1 cellular context compared by ENCODE assay signal in the genomic region with DNA sequence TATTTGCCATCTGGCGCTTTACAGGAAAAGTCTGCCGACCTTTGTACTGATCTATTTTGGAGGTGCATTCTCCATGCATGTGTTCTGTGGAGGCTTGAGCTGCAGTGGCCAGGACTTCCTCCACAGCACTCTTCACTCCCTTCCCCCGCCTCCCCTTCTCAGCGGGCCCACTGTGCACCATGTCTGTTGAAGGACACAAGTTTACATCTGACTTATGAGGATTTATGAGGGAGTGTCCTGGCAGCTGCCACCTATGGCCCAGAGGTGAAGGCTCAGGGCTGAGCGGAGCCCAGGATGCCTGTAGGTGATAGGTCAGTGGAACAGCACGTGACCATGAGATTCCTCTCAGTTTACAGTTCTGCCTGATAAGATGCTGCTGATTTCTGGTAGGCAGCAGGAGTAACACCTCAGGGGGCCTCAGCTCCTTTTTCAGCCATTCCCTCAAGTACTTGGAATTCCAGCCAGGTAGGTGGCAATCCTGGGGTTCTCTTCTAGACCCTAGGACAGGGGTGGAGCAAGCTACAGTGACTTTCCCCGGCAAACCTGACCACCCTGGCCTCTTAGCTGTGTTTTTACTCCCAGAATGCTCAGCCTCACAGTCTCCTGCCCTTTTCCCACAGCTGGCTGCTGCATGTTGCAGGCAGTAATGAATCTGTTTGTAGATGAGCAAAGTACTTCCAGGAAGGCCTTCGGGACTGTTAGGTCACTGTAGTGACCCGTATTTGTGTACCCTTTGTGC.
TF ChIP-seq lines count a peak whose summit lies in the region.

No MANE protein-coding gene starts in this region.

TF ChIP-seq in HepG2, 621 proteins besides CTCF, POLR2A, EP300 and RAD21 (continued from another document and continues in another):
- TF ChIP-seq, protein P1, sequence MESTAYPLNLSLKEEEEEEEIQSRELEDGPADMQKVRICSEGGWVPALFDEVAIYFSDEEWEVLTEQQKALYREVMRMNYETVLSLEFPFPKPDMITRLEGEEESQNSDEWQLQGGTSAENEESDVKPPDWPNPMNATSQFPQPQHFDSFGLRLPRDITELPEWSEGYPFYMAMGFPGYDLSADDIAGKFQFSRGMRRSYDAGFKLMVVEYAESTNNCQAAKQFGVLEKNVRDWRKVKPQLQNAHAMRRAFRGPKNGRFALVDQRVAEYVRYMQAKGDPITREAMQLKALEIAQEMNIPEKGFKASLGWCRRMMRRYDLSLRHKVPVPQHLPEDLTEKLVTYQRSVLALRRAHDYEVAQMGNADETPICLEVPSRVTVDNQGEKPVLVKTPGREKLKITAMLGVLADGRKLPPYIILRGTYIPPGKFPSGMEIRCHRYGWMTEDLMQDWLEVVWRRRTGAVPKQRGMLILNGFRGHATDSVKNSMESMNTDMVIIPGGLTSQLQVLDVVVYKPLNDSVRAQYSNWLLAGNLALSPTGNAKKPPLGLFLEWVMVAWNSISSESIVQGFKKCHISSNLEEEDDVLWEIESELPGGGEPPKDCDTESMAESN (CRISPR knock-in tag; conservative IDR thresholded peaks at IDR 0.05), result no peak
- peak; percentile 54 for TF ChIP-seq XRCC5 (optimal IDR thresholded peaks at IDR 0.05; ENCODE audit: low read length)
- TF ChIP-seq RARA (CRISPR knock-in tag; IDR thresholded peaks at IDR 0.05), result peak; percentile 89
- TF ChIP-seq, protein P2, sequence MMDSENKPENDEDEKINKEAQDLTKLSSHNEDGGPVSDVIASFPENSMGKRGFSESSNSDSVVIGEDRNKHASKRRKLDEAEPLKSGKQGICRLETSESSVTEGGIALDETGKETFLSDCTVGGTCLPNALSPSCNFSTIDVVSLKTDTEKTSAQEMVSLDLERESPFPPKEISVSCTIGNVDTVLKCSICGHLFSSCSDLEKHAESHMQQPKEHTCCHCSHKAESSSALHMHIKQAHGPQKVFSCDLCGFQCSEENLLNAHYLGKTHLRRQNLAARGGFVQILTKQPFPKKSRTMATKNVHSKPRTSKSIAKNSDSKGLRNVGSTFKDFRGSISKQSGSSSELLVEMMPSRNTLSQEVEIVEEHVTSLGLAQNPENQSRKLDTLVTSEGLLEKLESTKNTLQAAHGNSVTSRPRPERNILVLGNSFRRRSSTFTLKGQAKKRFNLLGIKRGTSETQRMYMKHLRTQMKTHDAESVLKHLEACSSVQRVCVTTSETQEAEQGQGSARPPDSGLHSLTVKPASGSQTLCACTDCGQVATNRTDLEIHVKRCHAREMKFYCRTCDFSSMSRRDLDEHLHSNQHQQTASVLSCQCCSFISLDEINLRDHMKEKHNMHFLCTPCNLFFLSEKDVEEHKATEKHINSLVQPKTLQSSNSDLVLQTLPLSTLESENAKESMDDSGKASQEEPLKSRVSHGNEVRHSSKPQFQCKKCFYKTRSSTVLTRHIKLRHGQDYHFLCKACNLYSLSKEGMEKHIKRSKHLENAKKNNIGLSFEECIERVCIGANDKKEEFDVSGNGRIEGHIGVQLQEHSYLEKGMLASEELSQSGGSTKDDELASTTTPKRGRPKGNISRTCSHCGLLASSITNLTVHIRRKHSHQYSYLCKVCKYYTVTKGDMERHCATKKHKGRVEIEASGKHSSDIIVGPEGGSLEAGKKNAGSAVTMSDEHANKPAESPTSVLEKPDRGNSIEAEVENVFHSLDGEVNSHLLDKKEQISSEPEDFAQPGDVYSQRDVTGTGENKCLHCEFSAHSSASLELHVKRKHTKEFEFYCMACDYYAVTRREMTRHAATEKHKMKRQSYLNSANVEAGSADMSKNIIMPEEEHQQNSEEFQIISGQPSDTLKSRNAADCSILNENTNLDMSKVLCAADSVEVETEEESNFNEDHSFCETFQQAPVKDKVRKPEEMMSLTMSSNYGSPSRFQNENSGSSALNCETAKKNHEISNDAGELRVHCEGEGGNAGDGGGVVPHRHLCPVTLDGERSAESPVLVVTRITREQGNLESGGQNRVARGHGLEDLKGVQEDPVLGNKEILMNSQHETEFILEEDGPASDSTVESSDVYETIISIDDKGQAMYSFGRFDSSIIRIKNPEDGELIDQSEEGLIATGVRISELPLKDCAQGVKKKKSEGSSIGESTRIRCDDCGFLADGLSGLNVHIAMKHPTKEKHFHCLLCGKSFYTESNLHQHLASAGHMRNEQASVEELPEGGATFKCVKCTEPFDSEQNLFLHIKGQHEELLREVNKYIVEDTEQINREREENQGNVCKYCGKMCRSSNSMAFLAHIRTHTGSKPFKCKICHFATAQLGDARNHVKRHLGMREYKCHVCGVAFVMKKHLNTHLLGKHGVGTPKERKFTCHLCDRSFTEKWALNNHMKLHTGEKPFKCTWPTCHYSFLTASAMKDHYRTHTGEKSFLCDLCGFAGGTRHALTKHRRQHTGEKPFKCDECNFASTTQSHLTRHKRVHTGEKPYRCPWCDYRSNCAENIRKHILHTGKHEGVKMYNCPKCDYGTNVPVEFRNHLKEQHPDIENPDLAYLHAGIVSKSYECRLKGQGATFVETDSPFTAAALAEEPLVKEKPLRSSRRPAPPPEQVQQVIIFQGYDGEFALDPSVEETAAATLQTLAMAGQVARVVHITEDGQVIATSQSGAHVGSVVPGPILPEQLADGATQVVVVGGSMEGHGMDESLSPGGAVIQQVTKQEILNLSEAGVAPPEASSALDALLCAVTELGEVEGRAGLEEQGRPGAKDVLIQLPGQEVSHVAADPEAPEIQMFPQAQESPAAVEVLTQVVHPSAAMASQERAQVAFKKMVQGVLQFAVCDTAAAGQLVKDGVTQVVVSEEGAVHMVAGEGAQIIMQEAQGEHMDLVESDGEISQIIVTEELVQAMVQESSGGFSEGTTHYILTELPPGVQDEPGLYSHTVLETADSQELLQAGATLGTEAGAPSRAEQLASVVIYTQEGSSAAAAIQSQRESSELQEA (CRISPR knock-in tag; IDR thresholded peaks at IDR 0.05; ENCODE audit: not compliant biosample characterization), result no peak
- no peak; the same call in none of the 2 replicates for TF ChIP-seq SP5 (CRISPR knock-in tag; IDR thresholded peaks at IDR 0.05; ENCODE audit: borderline replicate concordance, low read depth)
- TF ChIP-seq ZNF160 (CRISPR knock-in tag; IDR thresholded peaks at IDR 0.05), result no peak
- TF ChIP-seq MATR3 (CRISPR knock-in tag; IDR thresholded peaks at IDR 0.05), result no peak
- no peak for TF ChIP-seq GLI4 (CRISPR knock-in tag; IDR thresholded peaks at IDR 0.05; ENCODE audit: borderline replicate concordance)
- TF ChIP-seq SP2 (CRISPR knock-in tag; IDR thresholded peaks at IDR 0.05), result no peak
- TF ChIP-seq, protein P3, sequence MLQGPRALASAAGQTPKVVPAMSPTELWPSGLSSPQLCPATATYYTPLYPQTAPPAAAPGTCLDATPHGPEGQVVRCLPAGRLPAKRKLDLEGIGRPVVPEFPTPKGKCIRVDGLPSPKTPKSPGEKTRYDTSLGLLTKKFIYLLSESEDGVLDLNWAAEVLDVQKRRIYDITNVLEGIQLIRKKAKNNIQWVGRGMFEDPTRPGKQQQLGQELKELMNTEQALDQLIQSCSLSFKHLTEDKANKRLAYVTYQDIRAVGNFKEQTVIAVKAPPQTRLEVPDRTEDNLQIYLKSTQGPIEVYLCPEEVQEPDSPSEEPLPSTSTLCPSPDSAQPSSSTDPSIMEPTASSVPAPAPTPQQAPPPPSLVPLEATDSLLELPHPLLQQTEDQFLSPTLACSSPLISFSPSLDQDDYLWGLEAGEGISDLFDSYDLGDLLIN (CRISPR knock-in tag; IDR thresholded peaks at IDR 0.05; ENCODE audit: borderline replicate concordance), result no peak
- no peak for TF ChIP-seq ZNF44 (CRISPR knock-in tag; IDR thresholded peaks at IDR 0.05)
- no peak for TF ChIP-seq TMF1 (CRISPR knock-in tag; IDR thresholded peaks at IDR 0.05; ENCODE audit: low read depth)
- TF ChIP-seq, protein P4, sequence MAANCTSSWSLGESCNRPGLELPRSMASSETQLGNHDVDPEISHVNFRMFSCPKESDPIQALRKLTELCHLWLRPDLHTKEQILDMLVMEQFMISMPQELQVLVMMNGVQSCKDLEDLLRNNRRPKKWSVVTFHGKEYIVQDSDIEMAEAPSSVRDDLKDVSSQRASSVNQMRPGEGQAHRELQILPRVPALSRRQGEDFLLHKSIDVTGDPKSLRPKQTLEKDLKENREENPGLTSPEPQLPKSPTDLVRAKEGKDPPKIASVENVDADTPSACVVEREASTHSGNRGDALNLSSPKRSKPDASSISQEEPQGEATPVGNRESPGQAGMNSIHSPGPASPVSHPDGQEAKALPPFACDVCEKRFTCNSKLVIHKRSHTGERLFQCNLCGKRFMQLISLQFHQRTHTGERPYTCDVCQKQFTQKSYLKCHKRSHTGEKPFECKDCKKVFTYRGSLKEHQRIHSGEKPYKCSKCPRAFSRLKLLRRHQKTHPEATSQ (CRISPR knock-in tag; IDR thresholded peaks at IDR 0.05; ENCODE audit: borderline replicate concordance), result no peak
- TF ChIP-seq, protein P5, sequence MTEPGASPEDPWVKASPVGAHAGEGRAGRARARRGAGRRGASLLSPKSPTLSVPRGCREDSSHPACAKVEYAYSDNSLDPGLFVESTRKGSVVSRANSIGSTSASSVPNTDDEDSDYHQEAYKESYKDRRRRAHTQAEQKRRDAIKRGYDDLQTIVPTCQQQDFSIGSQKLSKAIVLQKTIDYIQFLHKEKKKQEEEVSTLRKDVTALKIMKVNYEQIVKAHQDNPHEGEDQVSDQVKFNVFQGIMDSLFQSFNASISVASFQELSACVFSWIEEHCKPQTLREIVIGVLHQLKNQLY (CRISPR knock-in tag; IDR thresholded peaks at IDR 0.05), result peak; percentile 92
- TF ChIP-seq ZNF552 (CRISPR knock-in tag; IDR thresholded peaks at IDR 0.05; ENCODE audit: borderline replicate concordance), result no peak
- no peak for TF ChIP-seq ELF4 (CRISPR knock-in tag; IDR thresholded peaks at IDR 0.05; ENCODE audit: borderline replicate concordance)
- TF ChIP-seq, protein P6, sequence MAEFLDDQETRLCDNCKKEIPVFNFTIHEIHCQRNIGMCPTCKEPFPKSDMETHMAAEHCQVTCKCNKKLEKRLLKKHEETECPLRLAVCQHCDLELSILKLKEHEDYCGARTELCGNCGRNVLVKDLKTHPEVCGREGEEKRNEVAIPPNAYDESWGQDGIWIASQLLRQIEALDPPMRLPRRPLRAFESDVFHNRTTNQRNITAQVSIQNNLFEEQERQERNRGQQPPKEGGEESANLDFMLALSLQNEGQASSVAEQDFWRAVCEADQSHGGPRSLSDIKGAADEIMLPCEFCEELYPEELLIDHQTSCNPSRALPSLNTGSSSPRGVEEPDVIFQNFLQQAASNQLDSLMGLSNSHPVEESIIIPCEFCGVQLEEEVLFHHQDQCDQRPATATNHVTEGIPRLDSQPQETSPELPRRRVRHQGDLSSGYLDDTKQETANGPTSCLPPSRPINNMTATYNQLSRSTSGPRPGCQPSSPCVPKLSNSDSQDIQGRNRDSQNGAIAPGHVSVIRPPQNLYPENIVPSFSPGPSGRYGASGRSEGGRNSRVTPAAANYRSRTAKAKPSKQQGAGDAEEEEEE (CRISPR knock-in tag; IDR thresholded peaks at IDR 0.05; ENCODE audit: borderline replicate concordance), result no peak
- no peak for TF ChIP-seq ATRX (CRISPR knock-in tag; IDR thresholded peaks at IDR 0.05; ENCODE audit: borderline replicate concordance)
- TF ChIP-seq ZNF792 (CRISPR knock-in tag; IDR thresholded peaks at IDR 0.05), result peak; percentile 46; the same call in 1 of the 2 replicates
- TF ChIP-seq GTF2F1 (IDR thresholded peaks at IDR 0.05; ENCODE audit: low read length), result no peak
- TF ChIP-seq MIER2 (CRISPR knock-in tag; IDR thresholded peaks at IDR 0.05), result no peak; the same call in 1 of the 2 replicates
- peak; percentile 86 for TF ChIP-seq RXRB (CRISPR knock-in tag; IDR thresholded peaks at IDR 0.05; ENCODE audit: borderline replicate concordance)
- TF ChIP-seq ZKSCAN5 (CRISPR knock-in tag; IDR thresholded peaks at IDR 0.05), result no peak
- no peak for TF ChIP-seq TSC22D2 (CRISPR knock-in tag; IDR thresholded peaks at IDR 0.05; ENCODE audit: borderline replicate concordance)
- no peak for TF ChIP-seq SMYD3 (CRISPR knock-in tag; IDR thresholded peaks at IDR 0.05)
- no peak; the same call in 1 of the 2 replicates for TF ChIP-seq ZNF124 (CRISPR knock-in tag; IDR thresholded peaks at IDR 0.05)
- peak; percentile 50 for TF ChIP-seq MED8 (CRISPR knock-in tag; IDR thresholded peaks at IDR 0.05; ENCODE audit: insufficient replicate concordance)
- TF ChIP-seq ZNF207 (IDR thresholded peaks at IDR 0.05; ENCODE audit: borderline replicate concordance), result no peak
- no peak for TF ChIP-seq MAF1 (CRISPR knock-in tag; IDR thresholded peaks at IDR 0.05; ENCODE audit: borderline replicate concordance)
- peak; percentile 78 for TF ChIP-seq DPF2 (CRISPR knock-in tag; IDR thresholded peaks at IDR 0.05; ENCODE audit: borderline replicate concordance, low read depth)
- TF ChIP-seq SATB2 (CRISPR knock-in tag; IDR thresholded peaks at IDR 0.05), result no peak
- no peak for TF ChIP-seq BORCS8-MEF2B (CRISPR knock-in tag; IDR thresholded peaks at IDR 0.05)
- TF ChIP-seq TCF12 (IDR thresholded peaks at IDR 0.05), result no peak
- TF ChIP-seq TCF12 (CRISPR knock-in tag; IDR thresholded peaks at IDR 0.05), result peak; percentile 84
- no peak for TF ChIP-seq ZSCAN30 (CRISPR knock-in tag; IDR thresholded peaks at IDR 0.05)
- TF ChIP-seq ERF (CRISPR knock-in tag; IDR thresholded peaks at IDR 0.05), result 0 out of 2 replicates have a peak, but pooled peaks have one; percentile 1
- no peak for TF ChIP-seq ZNF589 (CRISPR knock-in tag; conservative IDR thresholded peaks at IDR 0.05)
- no peak for TF ChIP-seq NCOA1 (CRISPR knock-in tag; IDR thresholded peaks at IDR 0.05)
- TF ChIP-seq IRF2 (CRISPR knock-in tag; IDR thresholded peaks at IDR 0.05), result peak; percentile 27
- TF ChIP-seq DNMT3B (CRISPR knock-in tag; conservative IDR thresholded peaks at IDR 0.05), result no peak
- 0 out of 2 replicates have a peak, but pooled peaks have one; percentile 49 for TF ChIP-seq WIZ (CRISPR knock-in tag; IDR thresholded peaks at IDR 0.05)
- no peak for TF ChIP-seq ZNF460 (CRISPR knock-in tag; IDR thresholded peaks at IDR 0.05; ENCODE audit: borderline replicate concordance)
- no peak for TF ChIP-seq NFIB (CRISPR knock-in tag; IDR thresholded peaks at IDR 0.05; ENCODE audit: borderline replicate concordance)
- no peak for TF ChIP-seq SRSF9 (IDR thresholded peaks at IDR 0.05; ENCODE audit: borderline replicate concordance, insufficient read depth, low read depth, low read length, poor library complexity, severe bottlenecking)
